In the genomic region with DNA sequence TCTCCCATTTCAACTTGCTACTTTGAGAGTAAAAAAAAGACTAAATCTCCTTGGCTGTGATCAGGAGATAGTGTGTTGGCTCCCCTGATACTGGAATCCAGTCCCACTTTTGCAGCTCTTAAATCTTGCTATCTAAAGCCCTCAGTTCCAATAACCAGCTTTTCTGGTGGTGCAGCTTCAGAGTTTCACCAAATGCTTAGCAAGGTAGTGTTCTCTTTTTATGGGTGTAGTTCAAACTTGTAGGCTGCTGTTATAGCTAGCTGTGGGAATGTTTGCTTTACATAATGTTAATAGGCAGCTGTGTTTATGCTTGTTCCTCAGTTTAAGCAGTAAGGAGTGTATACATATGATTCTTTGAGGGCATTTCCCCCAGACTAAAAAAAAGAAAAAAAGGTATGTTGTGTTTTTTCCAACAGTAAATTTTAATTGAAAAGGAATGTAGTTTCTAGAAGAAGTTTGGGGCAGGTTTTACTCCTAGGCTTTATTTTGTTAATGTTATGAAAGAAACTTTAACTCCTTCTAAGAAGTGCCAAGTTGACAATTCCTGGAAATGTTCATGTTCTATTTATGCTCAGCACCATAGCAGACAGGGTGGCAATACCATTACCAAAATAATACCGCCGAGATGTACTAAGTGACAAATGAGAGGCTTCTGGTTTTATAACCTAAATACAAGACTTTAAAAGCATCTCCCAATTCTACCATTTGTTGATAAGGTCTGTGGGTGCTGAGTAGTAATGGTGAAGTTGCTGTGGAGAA, we compare ENCODE assay signal across 19 cellular contexts. TPM values are rescaled to one million over a fixed set of nuclear protein-coding genes. Genes with fewer than 3 reads are reported as not detected.
DNase-seq lines count a peak whose midpoint lies in the region.
"Had no signal": no experiment of that assay in that cellular context is flagged by ENCODE, and none has a peak within 500 bp of the region (broad histone marks: within the 10 kb centered on the region; RNA-seq: fewer than 3 reads in every experiment).

No MANE protein-coding gene starts in this region.

- no peak for DNase-seq in activated CD4-positive, alpha-beta memory T cell treated with anti-CD3 and anti-CD28 coated beads, Interleukin-2, amount 10 ng/mL, durations not matched to agents 7 days and 5 days
- no peak for DNase-seq in activated CD4-positive, alpha-beta memory T cell treated with anti-CD3 and anti-CD28 coated beads for 36 hours
- DNase-seq in NCI-H526 treated with DMSO at 0.1 percent for 48 hours (lab: John Stamatoyannopoulos, UW) = peak; percentile 33
- DNase-seq in fibroblast of peridontal ligament (ENCODE audit: extremely low read depth) = peak; percentile 27
- no peak for DNase-seq in activated T-helper 2 cell treated with anti-CD3 and anti-CD28 coated beads, Interferon-gamma antibody, Interleukin-2, Interleukin-4, amounts not matched to agents 10 μg/mL and 5 μg/mL and 100 μg/mL, durations not matched to agents 14 hours and 24 hours and 36 hours (ENCODE audit: low spot score)
- DNase-seq in stimulated activated CD8-positive, alpha-beta memory T cell treated with anti-CD3 and anti-CD28 coated beads, Interleukin-4, amount 100 ng/mL, for 48 hours = no peak
- no peak for DNase-seq in NOMO-1 treated with dmso at 0.1 percent for 144 hours (lab: John Stamatoyannopoulos, UW; ENCODE audit: unreplicated experiment)
- DNase-seq: ACHN; activated effector memory CD4-positive, alpha-beta T cell treated with Interleukin-2 at 50 U/mL for 16 hours; islet precursor cell; MM.1S; NCI-H187 treated with DMSO at 0.1 percent for 48 hours; NCI-H446; retina; stimulated activated naive CD4-positive, alpha-beta T cell treated with Interleukin-2 at 50 U/mL for 16 hours; upper lobe of left lung had no signal

- CTCF ChIA-PET in activated CD4-positive, alpha-beta memory T cell treated with anti-CD3 and anti-CD28 coated beads, Interleukin-2, amount 10 ng/mL, durations not matched to agents 7 days and 5 days (lab: Charles Lee) = no interaction called here
- CTCF ChIA-PET in activated CD4-positive, alpha-beta memory T cell treated with anti-CD3 and anti-CD28 coated beads for 36 hours (lab: Charles Lee) = no interaction called here

- H3K4me1 Mint-ChIP-seq in activated CD4-positive, alpha-beta memory T cell treated with anti-CD3 and anti-CD28 coated beads, Interleukin-2, amount 10 ng/mL, durations not matched to agents 7 days and 5 days = peaks cover 30% of the 10 kb centered on the region
- peaks cover 22% of the 10 kb centered on the region for H3K4me1 Mint-ChIP-seq in activated CD4-positive, alpha-beta memory T cell treated with anti-CD3 and anti-CD28 coated beads for 36 hours (ENCODE audit: low read depth)
- H3K4me1 Mint-ChIP-seq in activated T-helper 2 cell treated with anti-CD3 and anti-CD28 coated beads, Interferon-gamma antibody, Interleukin-2, Interleukin-4, amounts not matched to agents 10 μg/mL and 5 μg/mL and 100 μg/mL, durations not matched to agents 14 hours and 24 hours and 36 hours (ENCODE audit: low read depth) = peaks cover 19% of the 10 kb centered on the region

- POLR2A ChIA-PET in activated CD4-positive, alpha-beta memory T cell treated with anti-CD3 and anti-CD28 coated beads, Interleukin-2, amount 10 ng/mL, durations not matched to agents 7 days and 5 days (lab: Charles Lee) = no interaction called here
- POLR2A ChIA-PET in activated CD4-positive, alpha-beta memory T cell treated with anti-CD3 and anti-CD28 coated beads for 36 hours (lab: Charles Lee) = no interaction called here

- no peak overlapping the region for H3K4me3 Mint-ChIP-seq in activated CD4-positive, alpha-beta memory T cell treated with anti-CD3 and anti-CD28 coated beads, Interleukin-2, amount 10 ng/mL, durations not matched to agents 7 days and 5 days
- no peak overlapping the region for H3K4me3 Mint-ChIP-seq in activated CD4-positive, alpha-beta memory T cell treated with anti-CD3 and anti-CD28 coated beads for 36 hours
- H3K4me3 Mint-ChIP-seq in activated T-helper 2 cell treated with anti-CD3 and anti-CD28 coated beads, Interferon-gamma antibody, Interleukin-2, Interleukin-4, amounts not matched to agents 10 μg/mL and 5 μg/mL and 100 μg/mL, durations not matched to agents 14 hours and 24 hours and 36 hours (ENCODE audit: low read depth) = no peak overlapping the region

- H3K27ac ChIP-seq in stomach smooth muscle (ENCODE audit: low read length) = peak overlapping the region; percentile 42
- H3K27ac ChIP-seq: SJSA1, upper lobe of left lung had no signal

- intact Hi-C loops in activated CD4-positive, alpha-beta memory T cell treated with anti-CD3 and anti-CD28 coated beads for 36 hours (cut with micrococcal nuclease) = no loop called here
- intact Hi-C loops in activated T-helper 2 cell treated with anti-CD3 and anti-CD28 coated beads, Interferon-gamma antibody, Interleukin-2, Interleukin-4, amounts not matched to agents 10 μg/mL and 5 μg/mL and 100 μg/mL, durations not matched to agents 14 hours and 24 hours and 36 hours (cut with micrococcal nuclease) = no loop called here

- peaks cover 7% of the 10 kb centered on the region for H3K4me1 ChIP-seq in stomach smooth muscle (ENCODE audit: control insufficient read depth, insufficient read depth, low read length)

- H3K9ac ChIP-seq in stomach smooth muscle (ENCODE audit: low read length in 2 of 2) = peak overlapping the region in 1 of 2 donors; percentile 34

- H3K9me3 ChIP-seq in stomach smooth muscle (ENCODE audit: control insufficient read depth in 2 of 2, low read length in 2 of 2) = no peaks in the 10 kb centered on the region
- H3K9me3 ChIP-seq: HAP-1, SJSA1, upper lobe of left lung had no signal

- peak overlapping the region; percentile 22 for H3K27ac Mint-ChIP-seq in activated CD4-positive, alpha-beta memory T cell treated with anti-CD3 and anti-CD28 coated beads, Interleukin-2, amount 10 ng/mL, durations not matched to agents 7 days and 5 days
- no peak overlapping the region for H3K27ac Mint-ChIP-seq in activated CD4-positive, alpha-beta memory T cell treated with anti-CD3 and anti-CD28 coated beads for 36 hours
- H3K27ac Mint-ChIP-seq in activated T-helper 2 cell treated with anti-CD3 and anti-CD28 coated beads, Interferon-gamma antibody, Interleukin-2, Interleukin-4, amounts not matched to agents 10 μg/mL and 5 μg/mL and 100 μg/mL, durations not matched to agents 14 hours and 24 hours and 36 hours = no peak overlapping the region

- no peaks in the 10 kb centered on the region for H3K27me3 ChIP-seq in stomach smooth muscle (ENCODE audit: control insufficient read depth in 1 of 2, insufficient read depth in 2 of 2, low read length in 2 of 2)
- H3K27me3 ChIP-seq: SJSA1, upper lobe of left lung had no signal

- peak overlapping the region in 1 of 2 donors; percentile 33 for H3K4me3 ChIP-seq in stomach smooth muscle (ENCODE audit: low read length in 2 of 2)
- H3K4me3 ChIP-seq: HAP-1, SJSA1, upper lobe of left lung had no signal

- H3K9me3 Mint-ChIP-seq in activated CD4-positive, alpha-beta memory T cell treated with anti-CD3 and anti-CD28 coated beads, Interleukin-2, amount 10 ng/mL, durations not matched to agents 7 days and 5 days = peaks cover 3% of the 10 kb centered on the region
- H3K9me3 Mint-ChIP-seq in activated CD4-positive, alpha-beta memory T cell treated with anti-CD3 and anti-CD28 coated beads for 36 hours = peaks cover 4% of the 10 kb centered on the region
- no peaks in the 10 kb centered on the region for H3K9me3 Mint-ChIP-seq in activated T-helper 2 cell treated with anti-CD3 and anti-CD28 coated beads, Interferon-gamma antibody, Interleukin-2, Interleukin-4, amounts not matched to agents 10 μg/mL and 5 μg/mL and 100 μg/mL, durations not matched to agents 14 hours and 24 hours and 36 hours

- H3K36me3 Mint-ChIP-seq in activated CD4-positive, alpha-beta memory T cell treated with anti-CD3 and anti-CD28 coated beads, Interleukin-2, amount 10 ng/mL, durations not matched to agents 7 days and 5 days (ENCODE audit: low read depth) = peaks cover 9% of the 10 kb centered on the region
- peaks cover 4% of the 10 kb centered on the region for H3K36me3 Mint-ChIP-seq in activated CD4-positive, alpha-beta memory T cell treated with anti-CD3 and anti-CD28 coated beads for 36 hours
- H3K36me3 Mint-ChIP-seq in activated T-helper 2 cell treated with anti-CD3 and anti-CD28 coated beads, Interferon-gamma antibody, Interleukin-2, Interleukin-4, amounts not matched to agents 10 μg/mL and 5 μg/mL and 100 μg/mL, durations not matched to agents 14 hours and 24 hours and 36 hours (ENCODE audit: low read depth) = no peaks in the 10 kb centered on the region

- no peaks in the 10 kb centered on the region for H3K36me3 ChIP-seq in stomach smooth muscle (ENCODE audit: control insufficient read depth in 2 of 2, insufficient read depth in 2 of 2, low read length in 2 of 2)
- H3K36me3 ChIP-seq: HAP-1, SJSA1, upper lobe of left lung had no signal

- H3K27me3 Mint-ChIP-seq in activated CD4-positive, alpha-beta memory T cell treated with anti-CD3 and anti-CD28 coated beads, Interleukin-2, amount 10 ng/mL, durations not matched to agents 7 days and 5 days = no peaks in the 10 kb centered on the region
- no peaks in the 10 kb centered on the region for H3K27me3 Mint-ChIP-seq in activated CD4-positive, alpha-beta memory T cell treated with anti-CD3 and anti-CD28 coated beads for 36 hours
- H3K27me3 Mint-ChIP-seq in activated T-helper 2 cell treated with anti-CD3 and anti-CD28 coated beads, Interferon-gamma antibody, Interleukin-2, Interleukin-4, amounts not matched to agents 10 μg/mL and 5 μg/mL and 100 μg/mL, durations not matched to agents 14 hours and 24 hours and 36 hours (ENCODE audit: low read depth) = peaks cover 4% of the 10 kb centered on the region

RNA-seq across cellular contexts. Expression of a gene that starts 12.1 kb away (rescaled TPM):
- total RNA-seq in activated CD4-positive, alpha-beta memory T cell treated with anti-CD3 and anti-CD28 coated beads, Interleukin-2, amount 10 ng/mL, durations not matched to agents 7 days and 5 days = 10 to 100 TPM; 12.7 to 14.1 TPM
- total RNA-seq in activated CD4-positive, alpha-beta memory T cell treated with anti-CD3 and anti-CD28 coated beads for 36 hours = 10 to 100 TPM in 1 of 2 experiments, 1 to 10 TPM in 1; 8.9 to 10.4 TPM
- 10.2 and 10.7 TPM in 2 replicates for total RNA-seq in activated T-helper 2 cell treated with anti-CD3 and anti-CD28 coated beads, Interferon-gamma antibody, Interleukin-2, Interleukin-4, amounts not matched to agents 10 μg/mL and 5 μg/mL and 100 μg/mL, durations not matched to agents 14 hours and 24 hours and 36 hours

Comparison
In these comparisons a context has a peak if more than half of its experiments do, and no peak if none do; other contexts are left out.
1. DNase-seq: peak in NCI-H526 treated with DMSO at 0.1 percent for 48 hours (single experiment) and fibroblast of peridontal ligament (single experiment); none in activated CD4-positive, alpha-beta memory T cell treated with anti-CD3 and anti-CD28 coated beads, Interleukin-2, amount 10 ng/mL, durations not matched to agents 7 days and 5 days (single experiment), activated CD4-positive, alpha-beta memory T cell treated with anti-CD3 and anti-CD28 coated beads for 36 hours (single experiment), activated T-helper 2 cell treated with anti-CD3 and anti-CD28 coated beads, Interferon-gamma antibody, Interleukin-2, Interleukin-4, amounts not matched to agents 10 μg/mL and 5 μg/mL and 100 μg/mL, durations not matched to agents 14 hours and 24 hours and 36 hours (single experiment), stimulated activated CD8-positive, alpha-beta memory T cell treated with anti-CD3 and anti-CD28 coated beads, Interleukin-4, amount 100 ng/mL, for 48 hours (single experiment) and NOMO-1 treated with dmso at 0.1 percent for 144 hours (single experiment).